1 cellular context compared by ENCODE assay signal in genomic region chr4:1882850-1883271, GRCh38.
TF ChIP-seq lines count a peak whose summit lies in the region.

No MANE protein-coding gene starts in this region.

TF ChIP-seq in K562, 482 proteins besides CTCF, POLR2A, EP300 and RAD21 (continued from another document and continues in another):
- peak; percentile 84 for TF ChIP-seq SMARCC2 (IDR thresholded peaks at IDR 0.05; ENCODE audit: low read depth)
- TF ChIP-seq ELF2 (CRISPR knock-in tag; IDR thresholded peaks at IDR 0.05), result no peak
- no peak for TF ChIP-seq OTX1 (CRISPR knock-in tag; IDR thresholded peaks at IDR 0.05)
- TF ChIP-seq, protein P1, sequence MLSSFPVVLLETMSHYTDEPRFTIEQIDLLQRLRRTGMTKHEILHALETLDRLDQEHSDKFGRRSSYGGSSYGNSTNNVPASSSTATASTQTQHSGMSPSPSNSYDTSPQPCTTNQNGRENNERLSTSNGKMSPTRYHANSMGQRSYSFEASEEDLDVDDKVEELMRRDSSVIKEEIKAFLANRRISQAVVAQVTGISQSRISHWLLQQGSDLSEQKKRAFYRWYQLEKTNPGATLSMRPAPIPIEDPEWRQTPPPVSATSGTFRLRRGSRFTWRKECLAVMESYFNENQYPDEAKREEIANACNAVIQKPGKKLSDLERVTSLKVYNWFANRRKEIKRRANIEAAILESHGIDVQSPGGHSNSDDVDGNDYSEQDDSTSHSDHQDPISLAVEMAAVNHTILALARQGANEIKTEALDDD (IDR thresholded peaks at IDR 0.05), result 0 out of 2 replicates have a peak, but pooled peaks have one; percentile 18
- TF ChIP-seq EP400 (IDR thresholded peaks at IDR 0.05), result 0 out of 2 replicates have a peak, but pooled peaks have one; percentile 9
- TF ChIP-seq PURB (CRISPR knock-in tag; IDR thresholded peaks at IDR 0.05; ENCODE audit: low read depth), result no peak
- no peak for TF ChIP-seq ZNF507 (tag; conservative IDR thresholded peaks at IDR 0.05)
- TF ChIP-seq STAT5A (IDR thresholded peaks at IDR 0.05; ENCODE audit: borderline replicate concordance, low read length), result peak; percentile 96
- no peak for TF ChIP-seq ZNF75A (CRISPR knock-in tag; IDR thresholded peaks at IDR 0.05)
- TF ChIP-seq, protein P2, sequence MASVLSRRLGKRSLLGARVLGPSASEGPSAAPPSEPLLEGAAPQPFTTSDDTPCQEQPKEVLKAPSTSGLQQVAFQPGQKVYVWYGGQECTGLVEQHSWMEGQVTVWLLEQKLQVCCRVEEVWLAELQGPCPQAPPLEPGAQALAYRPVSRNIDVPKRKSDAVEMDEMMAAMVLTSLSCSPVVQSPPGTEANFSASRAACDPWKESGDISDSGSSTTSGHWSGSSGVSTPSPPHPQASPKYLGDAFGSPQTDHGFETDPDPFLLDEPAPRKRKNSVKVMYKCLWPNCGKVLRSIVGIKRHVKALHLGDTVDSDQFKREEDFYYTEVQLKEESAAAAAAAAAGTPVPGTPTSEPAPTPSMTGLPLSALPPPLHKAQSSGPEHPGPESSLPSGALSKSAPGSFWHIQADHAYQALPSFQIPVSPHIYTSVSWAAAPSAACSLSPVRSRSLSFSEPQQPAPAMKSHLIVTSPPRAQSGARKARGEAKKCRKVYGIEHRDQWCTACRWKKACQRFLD (CRISPR knock-in tag; IDR thresholded peaks at IDR 0.05), result peak; percentile 90; the same call in 1 of the 2 replicates
- TF ChIP-seq PBX2 (CRISPR knock-in tag; IDR thresholded peaks at IDR 0.05; ENCODE audit: low read depth), result no peak
- TF ChIP-seq PBX2 (tag; conservative IDR thresholded peaks at IDR 0.05; ENCODE audit: low read depth), result peak; percentile 63
- peak; percentile 39 for TF ChIP-seq TBP (optimal IDR thresholded peaks at IDR 0.05; ENCODE audit: low read depth, low read length)
- TF ChIP-seq PCBP1 (IDR thresholded peaks at IDR 0.05; ENCODE audit: low read depth, low read length, poor library complexity, severe bottlenecking), result no peak
- TF ChIP-seq NFE2L1 (tag; IDR thresholded peaks at IDR 0.05; ENCODE audit: borderline replicate concordance, low read depth), result no peak
- TF ChIP-seq, protein P3, sequence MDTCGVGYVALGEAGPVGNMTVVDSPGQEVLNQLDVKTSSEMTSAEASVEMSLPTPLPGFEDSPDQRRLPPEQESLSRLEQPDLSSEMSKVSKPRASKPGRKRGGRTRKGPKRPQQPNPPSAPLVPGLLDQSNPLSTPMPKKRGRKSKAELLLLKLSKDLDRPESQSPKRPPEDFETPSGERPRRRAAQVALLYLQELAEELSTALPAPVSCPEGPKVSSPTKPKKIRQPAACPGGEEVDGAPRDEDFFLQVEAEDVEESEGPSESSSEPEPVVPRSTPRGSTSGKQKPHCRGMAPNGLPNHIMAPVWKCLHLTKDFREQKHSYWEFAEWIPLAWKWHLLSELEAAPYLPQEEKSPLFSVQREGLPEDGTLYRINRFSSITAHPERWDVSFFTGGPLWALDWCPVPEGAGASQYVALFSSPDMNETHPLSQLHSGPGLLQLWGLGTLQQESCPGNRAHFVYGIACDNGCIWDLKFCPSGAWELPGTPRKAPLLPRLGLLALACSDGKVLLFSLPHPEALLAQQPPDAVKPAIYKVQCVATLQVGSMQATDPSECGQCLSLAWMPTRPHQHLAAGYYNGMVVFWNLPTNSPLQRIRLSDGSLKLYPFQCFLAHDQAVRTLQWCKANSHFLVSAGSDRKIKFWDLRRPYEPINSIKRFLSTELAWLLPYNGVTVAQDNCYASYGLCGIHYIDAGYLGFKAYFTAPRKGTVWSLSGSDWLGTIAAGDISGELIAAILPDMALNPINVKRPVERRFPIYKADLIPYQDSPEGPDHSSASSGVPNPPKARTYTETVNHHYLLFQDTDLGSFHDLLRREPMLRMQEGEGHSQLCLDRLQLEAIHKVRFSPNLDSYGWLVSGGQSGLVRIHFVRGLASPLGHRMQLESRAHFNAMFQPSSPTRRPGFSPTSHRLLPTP (IDR thresholded peaks at IDR 0.05; ENCODE audit: borderline replicate concordance, extremely low read depth, insufficient read length), result no peak
- peak in 1 of 3 experiments; percentile 76; a peak in 2 of 6 replicates for TF ChIP-seq ZBTB11 (CRISPR knock-in tag; IDR thresholded peaks at IDR 0.05)
- no peak for TF ChIP-seq ZNF584 (CRISPR knock-in tag; IDR thresholded peaks at IDR 0.05; ENCODE audit: low read depth)
- TF ChIP-seq MEF2D (tag; conservative IDR thresholded peaks at IDR 0.05; ENCODE audit: low read depth), result peak; percentile 51; the same call in 1 of the 2 replicates
- TF ChIP-seq GATA2 (CRISPR knock-in tag; IDR thresholded peaks at IDR 0.05), result peak; percentile 93
- TF ChIP-seq SNAPC5 (CRISPR knock-in tag; IDR thresholded peaks at IDR 0.05), result no peak
- TF ChIP-seq, protein P4, sequence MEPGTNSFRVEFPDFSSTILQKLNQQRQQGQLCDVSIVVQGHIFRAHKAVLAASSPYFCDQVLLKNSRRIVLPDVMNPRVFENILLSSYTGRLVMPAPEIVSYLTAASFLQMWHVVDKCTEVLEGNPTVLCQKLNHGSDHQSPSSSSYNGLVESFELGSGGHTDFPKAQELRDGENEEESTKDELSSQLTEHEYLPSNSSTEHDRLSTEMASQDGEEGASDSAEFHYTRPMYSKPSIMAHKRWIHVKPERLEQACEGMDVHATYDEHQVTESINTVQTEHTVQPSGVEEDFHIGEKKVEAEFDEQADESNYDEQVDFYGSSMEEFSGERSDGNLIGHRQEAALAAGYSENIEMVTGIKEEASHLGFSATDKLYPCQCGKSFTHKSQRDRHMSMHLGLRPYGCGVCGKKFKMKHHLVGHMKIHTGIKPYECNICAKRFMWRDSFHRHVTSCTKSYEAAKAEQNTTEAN (CRISPR knock-in tag; IDR thresholded peaks at IDR 0.05), result no peak
- no peak for TF ChIP-seq L3MBTL2 (IDR thresholded peaks at IDR 0.05)
- TF ChIP-seq CBFA2T3 (IDR thresholded peaks at IDR 0.05), result peak; percentile 100
- TF ChIP-seq NR3C1 (CRISPR knock-in tag; IDR thresholded peaks at IDR 0.05), result no peak
- no peak for TF ChIP-seq HMG20B (CRISPR knock-in tag; IDR thresholded peaks at IDR 0.05)
- TF ChIP-seq MCM5 (IDR thresholded peaks at IDR 0.05; ENCODE audit: low read depth), result no peak
- TF ChIP-seq, protein P5, sequence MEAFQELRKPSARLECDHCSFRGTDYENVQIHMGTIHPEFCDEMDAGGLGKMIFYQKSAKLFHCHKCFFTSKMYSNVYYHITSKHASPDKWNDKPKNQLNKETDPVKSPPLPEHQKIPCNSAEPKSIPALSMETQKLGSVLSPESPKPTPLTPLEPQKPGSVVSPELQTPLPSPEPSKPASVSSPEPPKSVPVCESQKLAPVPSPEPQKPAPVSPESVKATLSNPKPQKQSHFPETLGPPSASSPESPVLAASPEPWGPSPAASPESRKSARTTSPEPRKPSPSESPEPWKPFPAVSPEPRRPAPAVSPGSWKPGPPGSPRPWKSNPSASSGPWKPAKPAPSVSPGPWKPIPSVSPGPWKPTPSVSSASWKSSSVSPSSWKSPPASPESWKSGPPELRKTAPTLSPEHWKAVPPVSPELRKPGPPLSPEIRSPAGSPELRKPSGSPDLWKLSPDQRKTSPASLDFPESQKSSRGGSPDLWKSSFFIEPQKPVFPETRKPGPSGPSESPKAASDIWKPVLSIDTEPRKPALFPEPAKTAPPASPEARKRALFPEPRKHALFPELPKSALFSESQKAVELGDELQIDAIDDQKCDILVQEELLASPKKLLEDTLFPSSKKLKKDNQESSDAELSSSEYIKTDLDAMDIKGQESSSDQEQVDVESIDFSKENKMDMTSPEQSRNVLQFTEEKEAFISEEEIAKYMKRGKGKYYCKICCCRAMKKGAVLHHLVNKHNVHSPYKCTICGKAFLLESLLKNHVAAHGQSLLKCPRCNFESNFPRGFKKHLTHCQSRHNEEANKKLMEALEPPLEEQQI (IDR thresholded peaks at IDR 0.05), result 0 out of 2 replicates have a peak, but pooled peaks have one; percentile 61
- TF ChIP-seq POLR2G (IDR thresholded peaks at IDR 0.05; ENCODE audit: low read depth, low read length), result no peak
- peak; percentile 99 for TF ChIP-seq TRIM24 (IDR thresholded peaks at IDR 0.05)
- peak; percentile 87 for TF ChIP-seq CTBP1 (IDR thresholded peaks at IDR 0.05; ENCODE audit: borderline replicate concordance)
- no peak for TF ChIP-seq ZNF134 (CRISPR knock-in tag; conservative IDR thresholded peaks at IDR 0.05)
- peak; percentile 89 for TF ChIP-seq SMARCE1 (IDR thresholded peaks at IDR 0.05)
- TF ChIP-seq FOXP1 (CRISPR knock-in tag; IDR thresholded peaks at IDR 0.05), result no peak
- no peak for TF ChIP-seq POLR2H (tag; IDR thresholded peaks at IDR 0.05; ENCODE audit: low read depth)
- TF ChIP-seq U2AF2 (optimal IDR thresholded peaks at IDR 0.05; ENCODE audit: low read depth, low read length), result no peak
- TF ChIP-seq, protein P6, sequence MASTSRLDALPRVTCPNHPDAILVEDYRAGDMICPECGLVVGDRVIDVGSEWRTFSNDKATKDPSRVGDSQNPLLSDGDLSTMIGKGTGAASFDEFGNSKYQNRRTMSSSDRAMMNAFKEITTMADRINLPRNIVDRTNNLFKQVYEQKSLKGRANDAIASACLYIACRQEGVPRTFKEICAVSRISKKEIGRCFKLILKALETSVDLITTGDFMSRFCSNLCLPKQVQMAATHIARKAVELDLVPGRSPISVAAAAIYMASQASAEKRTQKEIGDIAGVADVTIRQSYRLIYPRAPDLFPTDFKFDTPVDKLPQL (IDR thresholded peaks at IDR 0.05; ENCODE audit: extremely low read depth, insufficient read length), result no peak
- TF ChIP-seq PATZ1 (CRISPR knock-in tag; IDR thresholded peaks at IDR 0.05; ENCODE audit: borderline replicate concordance), result no peak
- peak; percentile 55; the same call in 1 of the 2 replicates for TF ChIP-seq ZNF766 (CRISPR knock-in tag; conservative IDR thresholded peaks at IDR 0.05)
- peak; percentile 50 to 65; a peak in 3 of 4 replicates for TF ChIP-seq FOXK2 (conservative IDR thresholded peaks at IDR 0.05 in 1 of 2, IDR thresholded peaks at IDR 0.05 in 1 of 2; ENCODE audit: low read depth in 2 of 2)
- TF ChIP-seq CEBPB (tag; IDR thresholded peaks at IDR 0.05), result no peak
- TF ChIP-seq CHCHD3 (CRISPR knock-in tag; IDR thresholded peaks at IDR 0.05), result no peak
- TF ChIP-seq ZNF696 (CRISPR knock-in tag; conservative IDR thresholded peaks at IDR 0.05), result no peak
- TF ChIP-seq MBD1 (CRISPR knock-in tag; IDR thresholded peaks at IDR 0.05), result no peak
